In the genomic region with DNA sequence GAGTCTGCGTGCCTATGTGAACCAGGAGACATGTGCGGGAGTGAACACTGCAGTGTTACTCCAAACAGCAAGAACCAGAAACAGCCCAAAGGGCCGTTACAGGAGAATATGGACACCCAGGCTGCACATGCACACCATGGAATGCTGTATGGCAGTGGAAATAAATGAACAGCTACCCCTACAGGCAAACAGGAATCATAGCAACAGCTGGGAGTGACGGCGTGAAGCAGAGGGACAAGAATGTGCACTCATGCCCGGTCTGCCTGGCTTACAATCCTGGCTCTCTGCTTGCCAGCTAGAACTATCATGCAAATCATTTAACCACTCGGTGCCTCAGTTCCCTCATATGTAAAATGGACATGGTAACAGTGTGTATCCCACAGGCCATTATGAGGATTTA, we compare ENCODE assay signal across 8 cellular contexts. TPM values are rescaled to one million over a fixed set of nuclear protein-coding genes. Genes with fewer than 3 reads are reported as not detected.
DNase-seq lines count a peak whose midpoint lies in the region; ATAC-seq and TF ChIP-seq lines count a peak whose summit lies in the region.

No MANE protein-coding gene starts in this region.

- no peaks in the 10 kb centered on the region for H3K27me3 ChIP-seq in CD4-positive, alpha-beta T cell (ENCODE audit: control insufficient read depth, insufficient read depth, low read length)
- H3K27me3 ChIP-seq in HAP-1 (ENCODE audit: low read depth) (no peaks in the 10 kb centered on the region), left ventricle myocardium inferior (ENCODE audit: low read depth) (no peaks in the 10 kb centered on the region)

- no peak overlapping the region for H3K27ac Mint-ChIP-seq in CD4-positive, alpha-beta T cell
- no peak overlapping the region for H3K27ac Mint-ChIP-seq in stimulated activated naive B cell treated with anti-CD40 and anti-IgM and Interleukin-4, amounts not matched to agents 10 μg/mL and 1 μg/mL and 100 μg/mL, for 72 hours

- no peak for TF ChIP-seq CTCF in CD4-positive, alpha-beta T cell (IDR thresholded peaks at IDR 0.05)
- TF ChIP-seq CTCF in left ventricle myocardium inferior (IDR thresholded peaks at IDR 0.05; ENCODE audit: borderline replicate concordance) = peak; percentile 46

- no peak overlapping the region for H3K4me3 Mint-ChIP-seq in CD4-positive, alpha-beta T cell
- no peak overlapping the region for H3K4me3 Mint-ChIP-seq in stimulated activated naive B cell treated with anti-CD40 and anti-IgM and Interleukin-4, amounts not matched to agents 10 μg/mL and 1 μg/mL and 100 μg/mL, for 72 hours

- peak in 1 of 10 experiments; percentile 5 for DNase-seq in CD4-positive, alpha-beta T cell
- DNase-seq in HAP-1 (ENCODE audit: low spot score in 2 of 2) (peak; percentile 33 to 55), UCSD-AML1 (lab: John Stamatoyannopoulos, UW; ENCODE audit: unreplicated experiment) (peak; percentile 34), left ventricle myocardium inferior (peak; percentile 14)
- no peak for DNase-seq in stimulated activated naive B cell treated with anti-CD40 and anti-IgM and Interleukin-4, amounts not matched to agents 10 μg/mL and 1 μg/mL and 100 μg/mL, for 72 hours

- intact Hi-C loops in CD4-positive, alpha-beta T cell (cut with DNase I, micrococcal nuclease) = no loop called here
- intact Hi-C loops in left ventricle myocardium inferior (cut with micrococcal nuclease) = no loop called here

- peak; percentile 63 for ATAC-seq in CD4-positive, alpha-beta T cell (ENCODE audit: poor library complexity)
- ATAC-seq in stimulated activated naive B cell treated with anti-CD40 and anti-IgM and Interleukin-4, amounts not matched to agents 10 μg/mL and 1 μg/mL and 100 μg/mL, for 72 hours (replicated peaks) = peak; percentile 41 to 50
- ATAC-seq in GM21423 (IDR thresholded peaks at IDR 0.05; ENCODE audit: unreplicated experiment) (no peak), GM21529 (IDR thresholded peaks at IDR 0.05; ENCODE audit: unreplicated experiment) (no peak), GM19452 (IDR thresholded peaks at IDR 0.05; ENCODE audit: unreplicated experiment) (no peak)

- CTCF ChIA-PET in CD4-positive, alpha-beta T cell (lab: Charles Lee) = interaction anchor here (0.6 to 1.3 kb wide), 2 partner anchors 45 to 60 kb away, joined by 3 read pairs; no protein-coding TSS in a partner anchor

- no peak overlapping the region for H3K27ac ChIP-seq in CD4-positive, alpha-beta T cell (ENCODE audit: low read depth, low read length)
- no peak overlapping the region for H3K27ac ChIP-seq in left ventricle myocardium inferior (replicated peaks)

- in situ Hi-C loops in HAP-1 (cut with MboI; ENCODE audit: low sequenced_read_pairs) = loop anchor here (10.0 kb wide), 1 partner anchor 122 kb away; no protein-coding TSS in a partner anchor

- no peaks in the 10 kb centered on the region for H3K4me1 Mint-ChIP-seq in CD4-positive, alpha-beta T cell (ENCODE audit: low read depth)
- peaks cover under 1 to 4% of the 10 kb centered on the region in 2 donors for H3K4me1 Mint-ChIP-seq in stimulated activated naive B cell treated with anti-CD40 and anti-IgM and Interleukin-4, amounts not matched to agents 10 μg/mL and 1 μg/mL and 100 μg/mL, for 72 hours

- no peaks in the 10 kb centered on the region for H3K9me3 Mint-ChIP-seq in CD4-positive, alpha-beta T cell
- H3K9me3 Mint-ChIP-seq in stimulated activated naive B cell treated with anti-CD40 and anti-IgM and Interleukin-4, amounts not matched to agents 10 μg/mL and 1 μg/mL and 100 μg/mL, for 72 hours = no peaks in the 10 kb centered on the region

- H3K9me3 ChIP-seq in CD4-positive, alpha-beta T cell (ENCODE audit: control insufficient read depth, low read length) = no peaks in the 10 kb centered on the region
- H3K9me3 ChIP-seq in HAP-1 (no peaks in the 10 kb centered on the region), left ventricle myocardium inferior (replicated peaks) (no peaks in the 10 kb centered on the region)

- no peaks in the 10 kb centered on the region for H3K27me3 Mint-ChIP-seq in CD4-positive, alpha-beta T cell
- no peaks in the 10 kb centered on the region for H3K27me3 Mint-ChIP-seq in stimulated activated naive B cell treated with anti-CD40 and anti-IgM and Interleukin-4, amounts not matched to agents 10 μg/mL and 1 μg/mL and 100 μg/mL, for 72 hours

- POLR2A ChIA-PET in CD4-positive, alpha-beta T cell (lab: Charles Lee) = interaction anchor here (0.6 kb wide), 1 partner anchor 195 kb away, joined by 3 read pairs; a partner anchor contains a TSS

- H3K36me3 ChIP-seq in HAP-1 (replicated peaks) (peaks cover 10% of the 10 kb centered on the region), left ventricle myocardium inferior (peaks cover 4% of the 10 kb centered on the region)

- H3K36me3 Mint-ChIP-seq in CD4-positive, alpha-beta T cell (ENCODE audit: low read depth) = peaks cover 24% of the 10 kb centered on the region
- peaks cover 6 to 10% of the 10 kb centered on the region in 2 donors for H3K36me3 Mint-ChIP-seq in stimulated activated naive B cell treated with anti-CD40 and anti-IgM and Interleukin-4, amounts not matched to agents 10 μg/mL and 1 μg/mL and 100 μg/mL, for 72 hours

- no peak overlapping the region for H3K4me3 ChIP-seq in HAP-1
- H3K4me3 ChIP-seq in left ventricle myocardium inferior = no peak overlapping the region

- H3K4me1 ChIP-seq in HAP-1 = no peaks in the 10 kb centered on the region
- no peaks in the 10 kb centered on the region for H3K4me1 ChIP-seq in left ventricle myocardium inferior

RNA-seq across cellular contexts. Expression of a gene that starts 16.6 kb away (rescaled TPM):
- 1 to 10 TPM; 8.9 to 9.6 TPM for total RNA-seq in CD4-positive, alpha-beta T cell
- total RNA-seq in left ventricle myocardium inferior = 18.1 TPM

RNA-seq across cellular contexts. Expression of a gene that starts 27.2 kb away (rescaled TPM):
- total RNA-seq in CD4-positive, alpha-beta T cell = 10 to 100 TPM; 74.8 to 78.7 TPM
- 80.4 TPM for total RNA-seq in left ventricle myocardium inferior

RNA-seq across cellular contexts. Expression of a gene that starts 33.1 kb away (rescaled TPM):
- total RNA-seq in CD4-positive, alpha-beta T cell = 10 to 100 TPM; 17.1 to 21.0 TPM
- total RNA-seq in left ventricle myocardium inferior = 8.7 TPM

RNA-seq across cellular contexts. Expression of a gene that starts 48.1 kb away (rescaled TPM):
- total RNA-seq in CD4-positive, alpha-beta T cell = 10 to 100 TPM; 11.5 to 12.2 TPM
- total RNA-seq in left ventricle myocardium inferior = 1.6 TPM

RNA-seq across cellular contexts. Expression of a gene that starts 55.6 kb away (rescaled TPM):
- total RNA-seq in CD4-positive, alpha-beta T cell = under 1 TPM; 0.89 to 0.93 TPM
- total RNA-seq in left ventricle myocardium inferior = 2.4 TPM

Comparison
In these comparisons a context has a peak if more than half of its experiments do, and no peak if none do; other contexts are left out.
1. ATAC-seq: peak in CD4-positive, alpha-beta T cell (single experiment) and stimulated activated naive B cell treated with anti-CD40 and anti-IgM and Interleukin-4, amounts not matched to agents 10 μg/mL and 1 μg/mL and 100 μg/mL, for 72 hours (2 of 2); none in GM21423 (single experiment), GM21529 (single experiment) and GM19452 (single experiment).